34 cellular contexts compared by ENCODE assay signal in the genomic region with DNA sequence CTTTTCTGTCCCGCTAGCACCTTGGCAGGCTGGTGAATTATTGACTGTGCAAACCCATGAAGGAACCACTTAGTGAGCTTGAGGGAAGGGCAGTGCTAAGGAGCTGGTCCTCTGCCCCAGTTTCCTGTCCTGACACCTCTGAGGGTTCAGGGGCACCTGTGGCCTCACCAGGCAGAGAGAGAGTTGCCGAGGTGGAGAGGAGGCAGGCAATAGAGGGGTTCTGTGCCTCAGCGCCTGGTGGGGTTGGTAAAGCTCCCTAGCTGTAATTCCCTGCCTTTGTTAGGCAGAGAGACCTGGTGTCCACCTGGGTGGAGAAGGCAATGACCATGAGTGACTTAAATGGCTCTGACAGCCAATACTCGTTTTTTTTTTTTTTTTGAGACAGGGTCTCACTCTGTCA.
"Had no signal": no experiment of that assay in that cellular context is flagged by ENCODE, and none has a peak within 500 bp of the region (broad histone marks: within the 10 kb centered on the region; RNA-seq: fewer than 3 reads in every experiment).

No MANE protein-coding gene starts in this region.

- DNase-seq: Karpas-422, Kasumi-1, MG63, MM.1S, MV-4-11, NCI-H1048, NCI-H1092, NCI-H1092 treated with DMSO at 0.1 percent for 48 hours, NCI-H1105, NCI-H1105 treated with DMSO at 0.1 percent for 48 hours, NCI-H1417, NCI-H1417 treated with DMSO at 0.1 percent for 48 hours, NCI-H1436, NCI-H1436 treated with DMSO at 0.1 percent for 48 hours, NCI-H146, NCI-H1694, NCI-H1694 treated with DMSO at 0.1 percent for 48 hours, NCI-H187, NCI-H187 treated with DMSO at 0.1 percent for 48 hours, NCI-H1930, NCI-H2029, NCI-H2029 treated with DMSO at 0.1 percent for 48 hours, NCI-H2081, NCI-H2081 treated with DMSO at 0.1 percent for 48 hours, NCI-H2107, NCI-H2171, NCI-H2171 treated with DMSO at 0.1 percent for 48 hours, NCI-H2227 treated with DMSO at 0.1 percent for 48 hours, NCI-H226, NCI-H345, NCI-H446, NCI-H446 treated with DMSO at 0.1 percent for 48 hours, NCI-H510A, NCI-H510A treated with DMSO at 0.1 percent for 48 hours had no signal
